ENCODE assay signal across 16 cellular contexts in the genomic region with DNA sequence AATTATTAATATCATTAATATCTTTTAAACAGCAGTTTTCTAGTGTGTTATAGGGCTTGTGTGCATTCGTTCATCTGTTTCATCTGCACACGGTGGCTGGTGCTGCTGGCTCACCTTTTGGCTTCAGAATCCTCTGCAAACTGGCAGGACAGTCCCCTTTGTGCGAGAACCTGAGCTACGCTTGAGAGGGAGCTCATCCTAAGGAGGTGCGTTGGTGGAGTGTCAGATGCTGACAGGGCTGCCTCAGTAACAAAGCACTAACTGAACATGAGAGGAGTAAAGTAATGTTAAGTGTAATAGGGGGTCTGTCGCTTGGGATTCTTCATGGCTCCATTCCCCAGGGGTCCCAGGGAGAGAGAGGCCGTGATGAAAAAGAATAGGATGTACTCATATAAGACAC. TPM values are rescaled to one million over a fixed set of nuclear protein-coding genes. Genes with fewer than 3 reads are reported as not detected.
"Had no signal": no experiment of that assay in that cellular context is flagged by ENCODE, and none has a peak within 500 bp of the region (broad histone marks: within the 10 kb centered on the region; RNA-seq: fewer than 3 reads in every experiment).

No MANE protein-coding gene starts in this region.

- H3K9me3 Mint-ChIP-seq: activated naive CD4-positive, alpha-beta T cell treated with anti-CD3 and anti-CD28 coated beads, Interleukin-2, amount 50 U/mL, for 24 hours; memory B cell; naive B cell; T-helper 1 cell treated with Interleukin-12 subunit alpha and Interleukin-12 subunit beta and Interleukin-4 antibody, amounts not matched to agents 30 μg/mL and 1 μg/mL, for 36 hours had no signal

- H3K4me3 Mint-ChIP-seq: activated naive CD4-positive, alpha-beta T cell treated with anti-CD3 and anti-CD28 coated beads, Interleukin-2, amount 50 U/mL, for 24 hours; memory B cell; naive B cell; T-helper 1 cell treated with Interleukin-12 subunit alpha and Interleukin-12 subunit beta and Interleukin-4 antibody, amounts not matched to agents 30 μg/mL and 1 μg/mL, for 36 hours had no signal

- H3K4me3 ChIP-seq: mucosa of descending colon, pancreas, right lobe of liver, smooth muscle cell had no signal

- H3K27ac ChIP-seq: pancreas, right lobe of liver had no signal

- H3K27me3 ChIP-seq: pancreas, right lobe of liver had no signal

- H3K4me2 ChIP-seq: smooth muscle cell had no signal

- H3K9me3 ChIP-seq: mucosa of descending colon, pancreas, right lobe of liver had no signal

- H3K4me1 ChIP-seq: pancreas had no signal

- H3K4me1 Mint-ChIP-seq: activated naive CD4-positive, alpha-beta T cell treated with anti-CD3 and anti-CD28 coated beads, Interleukin-2, amount 50 U/mL, for 24 hours had no signal

- H3K36me3 ChIP-seq: pancreas, right lobe of liver had no signal

- H3K27ac Mint-ChIP-seq: activated naive CD4-positive, alpha-beta T cell treated with anti-CD3 and anti-CD28 coated beads, Interleukin-2, amount 50 U/mL, for 24 hours; memory B cell; naive B cell; T-helper 1 cell treated with Interleukin-12 subunit alpha and Interleukin-12 subunit beta and Interleukin-4 antibody, amounts not matched to agents 30 μg/mL and 1 μg/mL, for 36 hours had no signal

- DNase-seq: activated CD4-positive, alpha-beta T cell treated with anti-CD3 and anti-CD28 coated beads for 1 hour; activated gamma-delta T cell; erythroblast; foreskin melanocyte; glutamatergic neuron; mucosa of descending colon; naive B cell; pancreas; right lobe of liver; stimulated activated CD4-positive, alpha-beta T cell treated with anti-CD3 and anti-CD28 coated beads, Interleukin-4, amount 100 ng/mL, for 1 hour had no signal

- ATAC-seq: mucosa of descending colon, pancreas had no signal

- H3K36me3 Mint-ChIP-seq: activated naive CD4-positive, alpha-beta T cell treated with anti-CD3 and anti-CD28 coated beads, Interleukin-2, amount 50 U/mL, for 24 hours; memory B cell; naive B cell had no signal

RNA-seq across cellular contexts. Expression of gene ELOVL2, which starts 22.4 kb away (rescaled TPM):
- total RNA-seq: activated CD8-positive, alpha-beta memory T cell treated with anti-CD3 and anti-CD28 coated beads for 36 hours; pulmonary artery endothelial cell had no signal
